24 cellular contexts compared by ENCODE assay signal in genomic region chr1:178145605-178146004, GRCh38. TPM values are rescaled to one million over a fixed set of nuclear protein-coding genes. Genes with fewer than 3 reads are reported as not detected.
DNase-seq lines count a peak whose midpoint lies in the region; ATAC-seq and TF ChIP-seq lines count a peak whose summit lies in the region.
"Had no signal": no experiment of that assay in that cellular context is flagged by ENCODE, and none has a peak within 500 bp of the region (broad histone marks: within the 10 kb centered on the region; RNA-seq: fewer than 3 reads in every experiment).

No MANE protein-coding gene starts in this region.

- peak; percentile 44 for DNase-seq in CD1c-positive myeloid dendritic cell (ENCODE audit: extremely low spot score)
- DNase-seq in GM23338 (ENCODE audit: low spot score), result no peak
- DNase-seq in mesenchymal stem cell, result no peak
- DNase-seq in BE2C, result no peak
- no peak for DNase-seq in activated CD4-positive, CD25-positive, alpha-beta regulatory T cell treated with anti-CD3 and anti-CD28 coated beads, Interleukin-2, amount 50 U/mL, for 72 hours
- DNase-seq: ACHN; Calu3; CD8-positive, alpha-beta T cell; DMS153; KG1; NCI-H1092; NCI-H1436; NCI-H187 treated with DMSO at 0.1 percent for 48 hours; NCI-H2107; NCI-H69; Peyer's patch; SJCRH30 had no signal

- peaks cover 3% of the 10 kb centered on the region; the same call in 1 of the 2 replicates for H4K20me1 ChIP-seq in GM23338 (replicated peaks; ENCODE audit: insufficient read depth)
- H4K20me1 ChIP-seq: BLaER1 treated with 17β-estradiol and CSF1 and Interleukin-3, amounts not matched to agents 10 nM and 100 nM had no signal

- peaks cover 3% of the 10 kb centered on the region for H3K27me3 Mint-ChIP-seq in GM23338 (ENCODE audit: insufficient read depth, low read depth, poor library complexity)

- peak overlapping the region; percentile 77 for H2AK5ac ChIP-seq in mesenchymal stem cell (ENCODE audit: low read length, severe bottlenecking)

- H4K8ac ChIP-seq in mesenchymal stem cell (ENCODE audit: low read length), result peak overlapping the region; percentile 28

- H3K4me2 ChIP-seq in GM23338 (no peak overlapping the region), mesenchymal stem cell (ENCODE audit: low read length, poor library complexity, severe bottlenecking) (no peak overlapping the region)
- H3K4me2 ChIP-seq: BLaER1 treated with 17β-estradiol and CSF1 and Interleukin-3, amounts not matched to agents 10 nM and 100 nM had no signal

- no peak overlapping the region for H3K23ac ChIP-seq in mesenchymal stem cell (ENCODE audit: low read length in 2 of 2)

- H3K79me1 ChIP-seq in mesenchymal stem cell (replicated peaks; ENCODE audit: low read length, poor library complexity, severe bottlenecking), result peaks cover 16% of the 10 kb centered on the region

- H3F3A ChIP-seq in GM23338 (replicated peaks; ENCODE audit: low read depth), result no peaks in the 10 kb centered on the region

- no peak overlapping the region for H3K9ac ChIP-seq in mesenchymal stem cell (ENCODE audit: low read length)
- H3K9ac ChIP-seq: BLaER1 treated with 17β-estradiol and CSF1 and Interleukin-3, amounts not matched to agents 10 nM and 100 nM had no signal

- H3K4me3 ChIP-seq in GM23338, result no peak overlapping the region
- no peak overlapping the region for H3K4me3 ChIP-seq in mesenchymal stem cell (ENCODE audit: insufficient read depth in 1 of 2, low read depth in 1 of 2, low read length in 2 of 2)
- H3K4me3 ChIP-seq in BE2C (ENCODE audit: low read depth, low read length), result no peak overlapping the region
- H3K4me3 ChIP-seq: BLaER1 treated with 17β-estradiol and CSF1 and Interleukin-3, amounts not matched to agents 10 nM and 100 nM; HAP-1; Peyer's patch; SJCRH30 had no signal

- no peak overlapping the region for H3K14ac ChIP-seq in mesenchymal stem cell (ENCODE audit: low read length in 2 of 2)

- H3K4me3 Mint-ChIP-seq in GM23338, result no peak overlapping the region
- H3K4me3 Mint-ChIP-seq: CD8-positive, alpha-beta T cell had no signal

- peak overlapping the region; percentile 33 to 78 for H3K18ac ChIP-seq in mesenchymal stem cell (ENCODE audit: low read depth in 1 of 2, low read length in 2 of 2)

- H2BK120ac ChIP-seq in mesenchymal stem cell (ENCODE audit: low read depth, low read length), result no peak overlapping the region

- H2BK15ac ChIP-seq in mesenchymal stem cell (ENCODE audit: low read depth, poor library complexity, severe bottlenecking), result no peak overlapping the region

- no peak overlapping the region for H3K27ac ChIP-seq in GM23338 (ENCODE audit: low read depth)
- peak overlapping the region; percentile 61 for H3K27ac ChIP-seq in VCaP
- no peak overlapping the region for H3K27ac ChIP-seq in mesenchymal stem cell (ENCODE audit: low read length, poor library complexity, severe bottlenecking)
- H3K27ac ChIP-seq: BLaER1 treated with 17β-estradiol and CSF1 and Interleukin-3, amounts not matched to agents 10 nM and 100 nM; HL-60; Peyer's patch; SJCRH30 had no signal

- peaks cover 43% of the 10 kb centered on the region for H3K4me1 Mint-ChIP-seq in GM23338

- peaks cover 3% of the 10 kb centered on the region; the same call in 2 of the 3 replicates for H3K36me3 Mint-ChIP-seq in GM23338 (ENCODE audit: low read depth)
- H3K36me3 Mint-ChIP-seq: CD8-positive, alpha-beta T cell had no signal

- 100% methylated on average over 1 of the region's 1 CpG for WGBS in mesenchymal stem cell

- H3K9me3 ChIP-seq in mesenchymal stem cell (ENCODE audit: control insufficient read depth, low read length) (no peaks in the 10 kb centered on the region), BE2C (no peaks in the 10 kb centered on the region)
- H3K9me3 ChIP-seq: HAP-1, Peyer's patch, SJCRH30 had no signal

- no peak overlapping the region for H4K91ac ChIP-seq in mesenchymal stem cell (ENCODE audit: low read length)

- no peaks in the 10 kb centered on the region; the same call in 2 of the 3 replicates for H3K9me3 Mint-ChIP-seq in GM23338
- H3K9me3 Mint-ChIP-seq: CD8-positive, alpha-beta T cell had no signal

- peak overlapping the region in 1 of 2 experiments; percentile 63 for H2BK12ac ChIP-seq in mesenchymal stem cell (ENCODE audit: low read length in 2 of 2)

- H2BK5ac ChIP-seq in mesenchymal stem cell (ENCODE audit: low read depth, low read length, poor library complexity, severe bottlenecking), result no peak overlapping the region

- peak overlapping the region; percentile 43; the same call in 1 of the 2 replicates for H3K27ac Mint-ChIP-seq in GM23338
- H3K27ac Mint-ChIP-seq: CD8-positive, alpha-beta T cell had no signal

- H3K4me1 ChIP-seq in GM23338 (ENCODE audit: insufficient read depth) (peaks cover 31% of the 10 kb centered on the region), mesenchymal stem cell (ENCODE audit: control insufficient read depth, insufficient read depth, low read depth, low read length) (peaks cover 1% of the 10 kb centered on the region), BE2C (no peaks in the 10 kb centered on the region)
- H3K4me1 ChIP-seq: HAP-1, Peyer's patch had no signal

- H2AFZ ChIP-seq in GM23338 (no peak overlapping the region), mesenchymal stem cell (ENCODE audit: low read depth, low read length) (no peak overlapping the region)

- H3K9me2 ChIP-seq in GM23338 (ENCODE audit: insufficient read depth), result no peaks in the 10 kb centered on the region

- H3K79me2 ChIP-seq in GM23338 (replicated peaks; ENCODE audit: insufficient read depth), result peaks cover 82% of the 10 kb centered on the region

- TF ChIP-seq CTCF in GM23338 (conservative IDR thresholded peaks at IDR 0.05; ENCODE audit: low read depth in 2 of 2) (no peak), VCaP (conservative IDR thresholded peaks at IDR 0.05) (no peak), BE2C (IDR thresholded peaks at IDR 0.05; ENCODE audit: low read depth, low read length) (no peak)

- H3K4ac ChIP-seq in mesenchymal stem cell (ENCODE audit: low read depth in 1 of 2, low read length in 2 of 2), result no peak overlapping the region

- H3K27me3 ChIP-seq in GM23338 (ENCODE audit: insufficient read depth) (no peaks in the 10 kb centered on the region), mesenchymal stem cell (ENCODE audit: control insufficient read depth in 1 of 2, insufficient read depth in 1 of 2, low read length in 2 of 2) (no peaks in the 10 kb centered on the region), BE2C (no peaks in the 10 kb centered on the region)
- H3K27me3 ChIP-seq: BLaER1 treated with 17β-estradiol and CSF1 and Interleukin-3, amounts not matched to agents 10 nM and 100 nM; Peyer's patch; SJCRH30 had no signal

- H3K36me3 ChIP-seq in GM23338 (ENCODE audit: insufficient read depth) (no peaks in the 10 kb centered on the region), mesenchymal stem cell (ENCODE audit: control insufficient read depth in 1 of 2, insufficient read depth in 2 of 2, low read depth in 1 of 2, low read length in 2 of 2) (no peaks in the 10 kb centered on the region), BE2C (no peaks in the 10 kb centered on the region)
- H3K36me3 ChIP-seq: BLaER1 treated with 17β-estradiol and CSF1 and Interleukin-3, amounts not matched to agents 10 nM and 100 nM; HAP-1; Peyer's patch; SJCRH30 had no signal

- ATAC-seq in GM23338 (no peak), GM19397 (IDR thresholded peaks at IDR 0.05; ENCODE audit: unreplicated experiment) (no peak)
- ATAC-seq: CD8-positive, alpha-beta T cell; HepG2 had no signal

TF ChIP-seq in GM23338, 12 proteins besides CTCF, POLR2A, EP300 and RAD21 (continues in another document):
- no peak for TF ChIP-seq ZNF331 (CRISPR knock-in tag; IDR thresholded peaks at IDR 0.05; ENCODE audit: low read depth)
- TF ChIP-seq EZH2 (IDR thresholded peaks at IDR 0.05; ENCODE audit: low read depth, unreplicated experiment), result no peak
- TF ChIP-seq REST (IDR thresholded peaks at IDR 0.05; ENCODE audit: unreplicated experiment), result no peak
- TF ChIP-seq ZNF114 (CRISPR knock-in tag; IDR thresholded peaks at IDR 0.05), result no peak
- no peak for TF ChIP-seq POLR2AphosphoS5 (IDR thresholded peaks at IDR 0.05; ENCODE audit: low read depth)
- TF ChIP-seq NANOG (IDR thresholded peaks at IDR 0.05; ENCODE audit: borderline replicate concordance), result no peak

RNA-seq across cellular contexts. Expression of gene RASAL2, which starts 51.7 kb away (rescaled TPM):
- 35.4 and 42.2 TPM in 2 replicates for total RNA-seq in GM23338 (2014; rRNA removed; shearing (Covaris generic))
- 14.6 and 16.0 TPM in 2 replicates for polyA plus RNA-seq in GM23338 (2016; fragmentation: Nextera tagmentation; extraction: Ambion mirVana)
- polyA plus RNA-seq in mesenchymal stem cell (2013, experiment 1 of 2), result 8.5 TPM
- 7.6 TPM for polyA plus RNA-seq in mesenchymal stem cell (2013, experiment 2 of 2)
- 2.5 TPM for polyA plus RNA-seq in BE2C (2012; ENCODE audit: insufficient read depth, insufficient read length, low read depth)
- total RNA-seq: CD8-positive, alpha-beta T cell; T-helper 1 cell treated with Interleukin-12 subunit alpha and Interleukin-12 subunit beta and Interleukin-4 antibody, amounts not matched to agents 30 ng/mL and 1 ng/mL, for 36 hours had no signal
